1 cellular context compared by ENCODE assay signal in the genomic region with DNA sequence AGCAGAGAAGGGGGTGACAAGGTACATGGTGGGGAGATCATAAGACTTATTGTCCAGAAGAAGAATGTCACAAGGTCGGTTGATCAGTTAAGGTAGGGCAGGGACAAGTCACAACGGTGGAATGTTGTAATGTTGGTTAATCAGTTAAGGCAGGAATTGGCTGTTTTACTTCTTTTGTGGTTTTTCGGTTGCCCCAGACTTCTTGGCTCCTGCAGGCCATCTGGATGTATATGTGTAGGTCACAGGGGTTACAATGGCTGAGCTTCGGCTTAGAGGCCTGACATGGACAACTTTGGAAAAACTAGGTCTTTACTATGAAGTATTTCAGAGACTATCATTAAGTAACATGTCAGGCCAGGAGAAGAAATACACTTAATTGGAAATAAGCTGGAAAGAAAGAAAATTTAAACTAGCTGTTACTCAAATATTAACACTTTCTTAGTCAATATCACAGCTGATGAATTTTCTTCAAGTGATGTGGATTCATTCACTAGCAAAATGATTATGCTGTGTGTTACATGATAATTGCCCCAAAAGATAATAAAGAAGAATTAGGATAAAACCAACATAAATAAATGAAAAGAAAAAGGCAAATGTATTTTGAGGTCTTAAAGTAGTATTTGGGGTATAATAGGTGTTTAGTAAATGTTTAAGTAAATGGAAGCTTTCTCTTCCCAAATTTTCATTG.
TF ChIP-seq lines count a peak whose summit lies in the region.

No MANE protein-coding gene starts in this region.

TF ChIP-seq in K562, 482 proteins besides CTCF, POLR2A, EP300 and RAD21 (continued from another document and continues in another):
- TF ChIP-seq, protein P1, sequence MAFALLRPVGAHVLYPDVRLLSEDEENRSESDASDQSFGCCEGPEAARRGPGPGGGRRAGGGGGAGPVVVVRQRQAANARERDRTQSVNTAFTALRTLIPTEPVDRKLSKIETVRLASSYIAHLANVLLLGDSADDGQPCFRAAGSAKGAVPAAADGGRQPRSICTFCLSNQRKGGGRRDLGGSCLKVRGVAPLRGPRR (CRISPR knock-in tag; IDR thresholded peaks at IDR 0.05): peak; percentile 81; the same call in 1 of the 2 replicates
- peak; percentile 88 for TF ChIP-seq TEAD4 (IDR thresholded peaks at IDR 0.05; ENCODE audit: low read length)
- TF ChIP-seq TEAD4 (CRISPR knock-in tag; IDR thresholded peaks at IDR 0.05; ENCODE audit: borderline replicate concordance): no peak
- TF ChIP-seq CXXC5 (CRISPR knock-in tag; IDR thresholded peaks at IDR 0.05): peak; percentile 82
- no peak for TF ChIP-seq C11orf30 (IDR thresholded peaks at IDR 0.05; ENCODE audit: low read depth)
- TF ChIP-seq BRF1 (IDR thresholded peaks at IDR 0.05; ENCODE audit: borderline replicate concordance, extremely low read depth, insufficient read length): no peak
- peak in 1 of 3 experiments; percentile 59; a peak in 2 of 6 replicates for TF ChIP-seq ZBTB11 (CRISPR knock-in tag; IDR thresholded peaks at IDR 0.05)
- TF ChIP-seq KLF13 (tag; IDR thresholded peaks at IDR 0.05; ENCODE audit: borderline replicate concordance, low read depth): no peak
- TF ChIP-seq, protein P2, sequence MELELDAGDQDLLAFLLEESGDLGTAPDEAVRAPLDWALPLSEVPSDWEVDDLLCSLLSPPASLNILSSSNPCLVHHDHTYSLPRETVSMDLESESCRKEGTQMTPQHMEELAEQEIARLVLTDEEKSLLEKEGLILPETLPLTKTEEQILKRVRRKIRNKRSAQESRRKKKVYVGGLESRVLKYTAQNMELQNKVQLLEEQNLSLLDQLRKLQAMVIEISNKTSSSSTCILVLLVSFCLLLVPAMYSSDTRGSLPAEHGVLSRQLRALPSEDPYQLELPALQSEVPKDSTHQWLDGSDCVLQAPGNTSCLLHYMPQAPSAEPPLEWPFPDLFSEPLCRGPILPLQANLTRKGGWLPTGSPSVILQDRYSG (tag; conservative IDR thresholded peaks at IDR 0.05; ENCODE audit: low read depth): peak; percentile 84
- no peak for TF ChIP-seq ILK (tag; IDR thresholded peaks at IDR 0.05; ENCODE audit: borderline replicate concordance, low read depth)
- TF ChIP-seq RAD51 (IDR thresholded peaks at IDR 0.05; ENCODE audit: borderline replicate concordance, low read depth): no peak; the same call in 1 of the 2 replicates
- peak; percentile 11; the same call in 1 of the 2 replicates for TF ChIP-seq HOMEZ (CRISPR knock-in tag; IDR thresholded peaks at IDR 0.05)
- no peak for TF ChIP-seq CCAR2 (IDR thresholded peaks at IDR 0.05; ENCODE audit: low read depth, low read length)
- peak; percentile 78 for TF ChIP-seq FOSL1 (tag; conservative IDR thresholded peaks at IDR 0.05)
- TF ChIP-seq KDM1A (IDR thresholded peaks at IDR 0.05): peak; percentile 43 to 67; a peak in 3 of 4 replicates
- TF ChIP-seq JUND (IDR thresholded peaks at IDR 0.05; ENCODE audit: borderline replicate concordance, low read depth, low read length): peak; percentile 65; the same call in 1 of the 2 replicates
- TF ChIP-seq JUND (tag; IDR thresholded peaks at IDR 0.05; ENCODE audit: borderline replicate concordance, low read depth, low read length): peak; percentile 80; the same call in 1 of the 3 replicates
- peak; percentile 35 for TF ChIP-seq CHD4 (IDR thresholded peaks at IDR 0.05; ENCODE audit: insufficient read depth, insufficient replicate concordance, low read depth, low read length, poor library complexity, severe bottlenecking)
- no peak for TF ChIP-seq SAP30 (IDR thresholded peaks at IDR 0.05; ENCODE audit: borderline replicate concordance, insufficient read depth, low read depth, low read length, poor library complexity, severe bottlenecking)
- peak; percentile 68 for TF ChIP-seq ZFX (CRISPR knock-in tag; IDR thresholded peaks at IDR 0.05)
- TF ChIP-seq ZNF551 (CRISPR knock-in tag; IDR thresholded peaks at IDR 0.05): peak; percentile 37; the same call in 1 of the 2 replicates
- TF ChIP-seq, protein P3, sequence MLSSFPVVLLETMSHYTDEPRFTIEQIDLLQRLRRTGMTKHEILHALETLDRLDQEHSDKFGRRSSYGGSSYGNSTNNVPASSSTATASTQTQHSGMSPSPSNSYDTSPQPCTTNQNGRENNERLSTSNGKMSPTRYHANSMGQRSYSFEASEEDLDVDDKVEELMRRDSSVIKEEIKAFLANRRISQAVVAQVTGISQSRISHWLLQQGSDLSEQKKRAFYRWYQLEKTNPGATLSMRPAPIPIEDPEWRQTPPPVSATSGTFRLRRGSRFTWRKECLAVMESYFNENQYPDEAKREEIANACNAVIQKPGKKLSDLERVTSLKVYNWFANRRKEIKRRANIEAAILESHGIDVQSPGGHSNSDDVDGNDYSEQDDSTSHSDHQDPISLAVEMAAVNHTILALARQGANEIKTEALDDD (IDR thresholded peaks at IDR 0.05): peak; percentile 92
- TF ChIP-seq ERF (CRISPR knock-in tag; IDR thresholded peaks at IDR 0.05): 0 out of 2 replicates have a peak, but pooled peaks have one; percentile 75
- 0 out of 2 replicates have a peak, but pooled peaks have one; percentile 37 for TF ChIP-seq ZKSCAN3 (CRISPR knock-in tag; IDR thresholded peaks at IDR 0.05)
- TF ChIP-seq BDP1 (IDR thresholded peaks at IDR 0.05; ENCODE audit: insufficient read depth, insufficient read length): no peak
- TF ChIP-seq ZNF79 (CRISPR knock-in tag; IDR thresholded peaks at IDR 0.05; ENCODE audit: low read depth): peak; percentile 87
- TF ChIP-seq ZNF184 (CRISPR knock-in tag; IDR thresholded peaks at IDR 0.05): no peak
- peak; percentile 88 for TF ChIP-seq CC2D1A (IDR thresholded peaks at IDR 0.05)
- TF ChIP-seq HDAC3 (IDR thresholded peaks at IDR 0.05; ENCODE audit: borderline replicate concordance, partially characterized antibody): peak; percentile 63
- peak; percentile 32 for TF ChIP-seq ETV1 (tag; conservative IDR thresholded peaks at IDR 0.05; ENCODE audit: low read depth)
- TF ChIP-seq, protein P4, sequence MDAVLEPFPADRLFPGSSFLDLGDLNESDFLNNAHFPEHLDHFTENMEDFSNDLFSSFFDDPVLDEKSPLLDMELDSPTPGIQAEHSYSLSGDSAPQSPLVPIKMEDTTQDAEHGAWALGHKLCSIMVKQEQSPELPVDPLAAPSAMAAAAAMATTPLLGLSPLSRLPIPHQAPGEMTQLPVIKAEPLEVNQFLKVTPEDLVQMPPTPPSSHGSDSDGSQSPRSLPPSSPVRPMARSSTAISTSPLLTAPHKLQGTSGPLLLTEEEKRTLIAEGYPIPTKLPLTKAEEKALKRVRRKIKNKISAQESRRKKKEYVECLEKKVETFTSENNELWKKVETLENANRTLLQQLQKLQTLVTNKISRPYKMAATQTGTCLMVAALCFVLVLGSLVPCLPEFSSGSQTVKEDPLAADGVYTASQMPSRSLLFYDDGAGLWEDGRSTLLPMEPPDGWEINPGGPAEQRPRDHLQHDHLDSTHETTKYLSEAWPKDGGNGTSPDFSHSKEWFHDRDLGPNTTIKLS (IDR thresholded peaks at IDR 0.05; ENCODE audit: borderline replicate concordance, low read depth): no peak
- peak; percentile 29; the same call in 1 of the 2 replicates for TF ChIP-seq STAT5A (IDR thresholded peaks at IDR 0.05; ENCODE audit: borderline replicate concordance, low read length)
- peak; percentile 86; the same call in 1 of the 2 replicates for TF ChIP-seq PATZ1 (CRISPR knock-in tag; IDR thresholded peaks at IDR 0.05; ENCODE audit: borderline replicate concordance)
- TF ChIP-seq ZNF316 (IDR thresholded peaks at IDR 0.05): no peak
- TF ChIP-seq MTA2 (IDR thresholded peaks at IDR 0.05; ENCODE audit: low read depth): 0 out of 2 replicates have a peak, but pooled peaks have one; percentile 8
- TF ChIP-seq ZNF830 (CRISPR knock-in tag; IDR thresholded peaks at IDR 0.05): peak; percentile 71; the same call in 1 of the 2 replicates
- no peak for TF ChIP-seq POLR2B (IDR thresholded peaks at IDR 0.05; ENCODE audit: low read depth, partially characterized antibody)
- peak; percentile 93 for TF ChIP-seq DMBX1 (CRISPR knock-in tag; IDR thresholded peaks at IDR 0.05; ENCODE audit: borderline replicate concordance)
- TF ChIP-seq ZNF445 (CRISPR knock-in tag; IDR thresholded peaks at IDR 0.05; ENCODE audit: low read depth): peak; percentile 86; the same call in 1 of the 2 replicates
- no peak for TF ChIP-seq CCNT2 (IDR thresholded peaks at IDR 0.05; ENCODE audit: borderline replicate concordance, extremely low read depth, insufficient read length, low read depth, low read length)
- TF ChIP-seq EP400 (IDR thresholded peaks at IDR 0.05): peak; percentile 53; the same call in 1 of the 2 replicates
- peak; percentile 53; the same call in 1 of the 2 replicates for TF ChIP-seq ZNF175 (CRISPR knock-in tag; IDR thresholded peaks at IDR 0.05; ENCODE audit: low read depth)
- TF ChIP-seq SAFB2 (IDR thresholded peaks at IDR 0.05; ENCODE audit: borderline replicate concordance, low read depth, low read length, severe bottlenecking): no peak
- TF ChIP-seq ZNF197 (CRISPR knock-in tag; IDR thresholded peaks at IDR 0.05; ENCODE audit: low read depth): peak; percentile 77
- TF ChIP-seq, protein P5, sequence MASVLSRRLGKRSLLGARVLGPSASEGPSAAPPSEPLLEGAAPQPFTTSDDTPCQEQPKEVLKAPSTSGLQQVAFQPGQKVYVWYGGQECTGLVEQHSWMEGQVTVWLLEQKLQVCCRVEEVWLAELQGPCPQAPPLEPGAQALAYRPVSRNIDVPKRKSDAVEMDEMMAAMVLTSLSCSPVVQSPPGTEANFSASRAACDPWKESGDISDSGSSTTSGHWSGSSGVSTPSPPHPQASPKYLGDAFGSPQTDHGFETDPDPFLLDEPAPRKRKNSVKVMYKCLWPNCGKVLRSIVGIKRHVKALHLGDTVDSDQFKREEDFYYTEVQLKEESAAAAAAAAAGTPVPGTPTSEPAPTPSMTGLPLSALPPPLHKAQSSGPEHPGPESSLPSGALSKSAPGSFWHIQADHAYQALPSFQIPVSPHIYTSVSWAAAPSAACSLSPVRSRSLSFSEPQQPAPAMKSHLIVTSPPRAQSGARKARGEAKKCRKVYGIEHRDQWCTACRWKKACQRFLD (CRISPR knock-in tag; IDR thresholded peaks at IDR 0.05): peak; percentile 96
- TF ChIP-seq, protein P6, sequence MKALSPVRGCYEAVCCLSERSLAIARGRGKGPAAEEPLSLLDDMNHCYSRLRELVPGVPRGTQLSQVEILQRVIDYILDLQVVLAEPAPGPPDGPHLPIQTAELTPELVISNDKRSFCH (CRISPR knock-in tag; IDR thresholded peaks at IDR 0.05): no peak
- TF ChIP-seq, protein P6 (tag; IDR thresholded peaks at IDR 0.05): peak; percentile 90
- TF ChIP-seq HDAC1 (IDR thresholded peaks at IDR 0.05): peak; percentile 74 to 88; a peak in 3 of 4 replicates
- peak; percentile 89 for TF ChIP-seq BACH1 (tag; IDR thresholded peaks at IDR 0.05)
- TF ChIP-seq DDX20 (tag; IDR thresholded peaks at IDR 0.05; ENCODE audit: low read depth): peak; percentile 83; the same call in 1 of the 2 replicates
- TF ChIP-seq BRD9 (IDR thresholded peaks at IDR 0.05; ENCODE audit: low read depth, partially characterized antibody): no peak
- TF ChIP-seq MECOM (CRISPR knock-in tag; IDR thresholded peaks at IDR 0.05): peak; percentile 84
- peak; percentile 79 for TF ChIP-seq CTBP1 (IDR thresholded peaks at IDR 0.05; ENCODE audit: borderline replicate concordance)
- TF ChIP-seq ARID1B (IDR thresholded peaks at IDR 0.05): peak; percentile 82
- TF ChIP-seq CBFA2T2 (conservative IDR thresholded peaks at IDR 0.05): peak; percentile 59
